ENCODE assay signal across 21 cellular contexts in genomic region chr12:131619736-131620506, GRCh38.
"Had no signal": no experiment of that assay in that cellular context is flagged by ENCODE, and none has a peak within 500 bp of the region (broad histone marks: within the 10 kb centered on the region; RNA-seq: fewer than 3 reads in every experiment).

No MANE protein-coding gene starts in this region.

- H3K27me3 ChIP-seq: ovary, testis, tibial nerve had no signal

- H3K27ac Mint-ChIP-seq: effector memory CD8-positive, alpha-beta T cell; memory B cell; mesothelial cell of epicardium; nephron progenitor cell; progenitor cell of endocrine pancreas had no signal

- ATAC-seq: effector memory CD8-positive, alpha-beta T cell; gastroesophageal sphincter; left cardiac atrium; lower lobe of right lung; right cardiac atrium; stimulated activated naive CD8-positive, alpha-beta T cell treated with anti-CD3 and anti-CD28 coated beads, Interleukin-15, Interleukin-2, amounts not matched to agents 100 U/mL and 50 U/mL, for 24 hours had no signal

- H3K9me3 ChIP-seq: esophagus squamous epithelium, gastroesophageal sphincter, left ventricle myocardium inferior, lower lobe of right lung, ovary, testis, tibial nerve had no signal

- H3K4me3 ChIP-seq: esophagus squamous epithelium, gastroesophageal sphincter, left ventricle myocardium inferior, lower lobe of right lung, ovary, testis, tibial nerve had no signal

- H3K36me3 Mint-ChIP-seq: memory B cell, mesothelial cell of epicardium had no signal

- FAIRE-seq: small intestine had no signal

- DNase-seq: effector memory CD8-positive, alpha-beta T cell; esophagus squamous epithelium; foreskin fibroblast; glutamatergic neuron; islet precursor cell; left cardiac atrium; left ventricle myocardium inferior; lower lobe of right lung; nephron progenitor cell; small intestine; stimulated activated CD4-positive, alpha-beta T cell treated with anti-CD3 and anti-CD28 coated beads, Interleukin-2, amount 100 ng/mL, for 48 hours; stimulated activated naive CD8-positive, alpha-beta T cell treated with anti-CD3 and anti-CD28 coated beads, Interleukin-15, Interleukin-2, amounts not matched to agents 100 U/mL and 50 U/mL, for 24 hours had no signal

- H3K27ac ChIP-seq: esophagus squamous epithelium, gastroesophageal sphincter, left ventricle myocardium inferior, lower lobe of right lung, ovary, testis had no signal

- H3K9me3 Mint-ChIP-seq: central memory CD8-positive, alpha-beta T cell; effector memory CD8-positive, alpha-beta T cell; memory B cell; mesothelial cell of epicardium; nephron progenitor cell had no signal

- H3K36me3 ChIP-seq: esophagus squamous epithelium, gastroesophageal sphincter, left ventricle myocardium inferior, lower lobe of right lung, ovary, tibial nerve had no signal

- H3K4me1 Mint-ChIP-seq: central memory CD8-positive, alpha-beta T cell; memory B cell had no signal

- H3K4me3 Mint-ChIP-seq: central memory CD8-positive, alpha-beta T cell; effector memory CD8-positive, alpha-beta T cell; memory B cell; mesothelial cell of epicardium; nephron progenitor cell had no signal
